Comparison of ENCODE assay signal across 29 cellular contexts in the genomic region with DNA sequence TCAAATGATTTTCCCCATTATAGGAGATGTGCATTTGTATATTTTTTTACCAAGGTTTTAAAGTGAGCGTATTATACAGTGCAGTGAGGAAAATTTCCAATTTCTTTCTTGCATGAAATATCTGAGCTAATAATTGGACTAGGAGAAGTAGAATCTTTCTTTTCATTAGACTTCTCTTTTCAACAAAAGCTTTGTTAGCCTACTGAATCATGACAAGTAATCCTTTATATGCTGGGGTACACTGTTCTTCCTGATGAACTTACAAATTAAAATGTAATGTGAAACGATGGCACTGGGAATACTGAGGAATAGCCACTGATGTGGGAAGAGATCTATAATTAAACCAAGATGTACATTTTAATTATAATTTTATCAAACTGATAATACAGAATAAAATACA.
"Had no signal": no experiment of that assay in that cellular context is flagged by ENCODE, and none has a peak within 500 bp of the region (broad histone marks: within the 10 kb centered on the region; RNA-seq: fewer than 3 reads in every experiment).

No MANE protein-coding gene starts in this region.

- DNase-seq: activated CD4-positive, alpha-beta T cell treated with anti-CD3 and anti-CD28 coated beads for 4 hours; activated CD4-positive, alpha-beta T cell treated with anti-CD3 and anti-CD28 coated beads, Interleukin-2, amount 10 ng/mL, durations not matched to agents 7 days and 5 days; activated CD4-positive, alpha-beta T cell treated with anti-CD3 and anti-CD28 coated beads, Interleukin-2, amount 50 U/mL, for 4 hours; activated CD4-positive, CD25-positive, alpha-beta regulatory T cell; activated CD4-positive, CD25-positive, alpha-beta regulatory T cell treated with anti-CD3 and anti-CD28 coated beads, Interleukin-2, amount 50 U/mL, for 72 hours; activated CD8-positive, alpha-beta memory T cell treated with anti-CD3 and anti-CD28 coated beads for 24 hours; activated CD8-positive, alpha-beta T cell treated with anti-CD3 and anti-CD28 coated beads for 36 hours; activated effector memory CD4-positive, alpha-beta T cell treated with anti-CD3 and anti-CD28 coated beads, Interleukin-2, amount 50 U/mL, for 16 hours; activated naive CD4-positive, alpha-beta T cell treated with anti-CD3 and anti-CD28 coated beads for 36 hours; activated naive CD8-positive, alpha-beta T cell treated with anti-CD3 and anti-CD28 coated beads for 36 hours; activated naive CD8-positive, alpha-beta T cell treated with anti-CD3 and anti-CD28 coated beads, Interleukin-2, amount 50 U/mL, for 24 hours; activated T-cell treated with anti-CD3 and anti-CD28 coated beads, Interleukin-2, amount 50 U/mL, for 1 hour; activated T-cell treated with anti-CD3 and anti-CD28 coated beads, Interleukin-2, amount 50 U/mL, for 48 hours; adrenal gland; amygdala; aorta; body of pancreas; central memory CD4-positive, alpha-beta T cell; cerebellar nuclear complex; colonic mucosa; effector CD8-positive, alpha-beta T cell; endodermal cell; erythroblast; foreskin keratinocyte; gastrocnemius medialis; heart right ventricle; T-helper 2 cell had no signal

- H3K36me3 ChIP-seq: adrenal gland, cardiac muscle cell, colonic mucosa, esophagus muscularis mucosa, gastrocnemius medialis, heart right ventricle had no signal

- H3K4me3 ChIP-seq: adrenal gland, body of pancreas, cardiac muscle cell, colonic mucosa, esophagus muscularis mucosa, gastrocnemius medialis, heart right ventricle had no signal

- H3K9me3 ChIP-seq: adrenal gland, body of pancreas, colonic mucosa, esophagus muscularis mucosa, gastrocnemius medialis, heart right ventricle had no signal

- H3K27ac ChIP-seq: adrenal gland, body of pancreas, cardiac muscle cell, colonic mucosa, esophagus muscularis mucosa, foreskin keratinocyte, gastrocnemius medialis, heart right ventricle had no signal
